Comparison of ENCODE assay signal across 8 cellular contexts in genomic region chr9:35664531-35665470, GRCh38. TPM values are rescaled to one million over a fixed set of nuclear protein-coding genes. Genes with fewer than 3 reads are reported as not detected.
DNase-seq lines count a peak whose midpoint lies in the region; ATAC-seq and TF ChIP-seq lines count a peak whose summit lies in the region.

TSS of gene ARHGEF39 (minus strand) at chr9:35665195. CDS start at chr9:35665169, 26 bp downstream.

- DNase-seq in DMS 273 treated with DMSO at 0.1 percent for 48 hours (lab: John Stamatoyannopoulos, UW) (peak; percentile 33), esophagus muscularis mucosa (ENCODE audit: extremely low spot score) (no peak)
- DNase-seq in activated T-cell treated with anti-CD3 and anti-CD28 coated beads, Interleukin-2, amount 50 U/mL, for 1 hour = peak; percentile 62

- H3K9ac ChIP-seq in HUES6 (ENCODE audit: low read length) (peak within 1 kb of the TSS; percentile 87), OCI-LY3 (ENCODE audit: low read length) (peak within 1 kb of the TSS; percentile 95), stomach smooth muscle (ENCODE audit: low read length in 2 of 2) (peak within 1 kb of the TSS; percentile 61 to 64)

- 21% methylated on average over 18 of the region's 58 CpGs for WGBS in esophagus muscularis mucosa

- H3K4me2 ChIP-seq in OCI-LY3 (ENCODE audit: low read length) = peak within 1 kb of the TSS; percentile 96

- H3K27ac ChIP-seq in HUES6 (ENCODE audit: low read depth, low read length) = peak within 1 kb of the TSS; percentile 48; the same call in 1 of the 2 replicates
- H3K27ac ChIP-seq in OCI-LY3 (ENCODE audit: low read length) = peak within 1 kb of the TSS; percentile 56
- peak within 1 kb of the TSS; percentile 95 to 99 (median 98) for H3K27ac ChIP-seq in esophagus muscularis mucosa (replicated peaks in 1 of 4)
- H3K27ac ChIP-seq in muscle layer of duodenum (ENCODE audit: low read length) = peak within 1 kb of the TSS; percentile 70
- peak within 1 kb of the TSS; percentile 99 for H3K27ac ChIP-seq in stomach smooth muscle (ENCODE audit: low read length)

- H3K4me3 ChIP-seq in HUES6 (ENCODE audit: low read depth, low read length) (peak within 1 kb of the TSS; percentile 86), OCI-LY3 (ENCODE audit: low read length) (peak within 1 kb of the TSS; percentile 91), esophagus muscularis mucosa (peak within 1 kb of the TSS; percentile 48 to 70 (median 56)), muscle layer of duodenum (ENCODE audit: low read depth in 1 of 2, low read length in 2 of 2) (peak within 1 kb of the TSS; percentile 55 to 76), stomach smooth muscle (ENCODE audit: low read length in 2 of 2) (peak within 1 kb of the TSS; percentile 70 to 78)

- H3K27me3 ChIP-seq in HUES6 (ENCODE audit: control insufficient read depth, insufficient read depth, low read length) = no peaks in the 10 kb centered on the region
- no peaks in the 10 kb centered on the region for H3K27me3 ChIP-seq in OCI-LY3 (ENCODE audit: low read depth, low read length)
- no peaks in the 10 kb centered on the region for H3K27me3 ChIP-seq in esophagus muscularis mucosa
- H3K27me3 ChIP-seq in muscle layer of duodenum (ENCODE audit: low read depth, low read length) = no peaks in the 10 kb centered on the region
- no peaks in the 10 kb centered on the region for H3K27me3 ChIP-seq in stomach smooth muscle (ENCODE audit: control insufficient read depth in 1 of 2, insufficient read depth in 2 of 2, low read length in 2 of 2)

- TF ChIP-seq POLR2A in esophagus muscularis mucosa (IDR thresholded peaks at IDR 0.05; ENCODE audit: low read depth) = no peak

- H4K20me1 ChIP-seq in OCI-LY3 (ENCODE audit: insufficient read depth, low read length) = no peaks in the 10 kb centered on the region

- TF ChIP-seq EP300 in esophagus muscularis mucosa (IDR thresholded peaks at IDR 0.05) = no peak

- no peaks in the 10 kb centered on the region for H3K9me3 ChIP-seq in HUES6 (ENCODE audit: control insufficient read depth, insufficient read depth, low read depth, low read length)
- no peaks in the 10 kb centered on the region for H3K9me3 ChIP-seq in OCI-LY3 (ENCODE audit: insufficient read depth, low read length)
- no peaks in the 10 kb centered on the region for H3K9me3 ChIP-seq in esophagus muscularis mucosa
- no peaks in the 10 kb centered on the region for H3K9me3 ChIP-seq in muscle layer of duodenum (ENCODE audit: control insufficient read depth in 1 of 2, low read length in 2 of 2)
- no peaks in the 10 kb centered on the region for H3K9me3 ChIP-seq in stomach smooth muscle (ENCODE audit: control insufficient read depth in 2 of 2, low read length in 2 of 2)

- intact Hi-C loops in esophagus muscularis mucosa (cut with DNase I) = no loop called here

- peak; percentile 40 for TF ChIP-seq CTCF in OCI-LY3 (IDR thresholded peaks at IDR 0.05; ENCODE audit: low read depth, low read length)
- peak in 1 of 3 experiments; percentile 22 for TF ChIP-seq CTCF in esophagus muscularis mucosa (IDR thresholded peaks at IDR 0.05)

- H3K4me1 ChIP-seq in HUES6 (ENCODE audit: control insufficient read depth, insufficient read depth, low read length) (peaks cover 5% of the 10 kb centered on the region), OCI-LY3 (ENCODE audit: low read length) (peaks cover 19% of the 10 kb centered on the region), esophagus muscularis mucosa (peaks cover 43 to 67% (median 66%) of the 10 kb centered on the region in 4 donors), muscle layer of duodenum (ENCODE audit: control insufficient read depth in 1 of 2, insufficient read depth in 2 of 2, low read length in 2 of 2) (peaks cover 5 to 24% of the 10 kb centered on the region in 2 donors), stomach smooth muscle (ENCODE audit: control insufficient read depth, insufficient read depth, low read length) (peaks cover 54% of the 10 kb centered on the region)

- peaks cover 15% of the 10 kb centered on the region for H3K79me2 ChIP-seq in OCI-LY3 (ENCODE audit: low read length)

- H3K36me3 ChIP-seq in HUES6 (ENCODE audit: control insufficient read depth, insufficient read depth, low read length) = peaks cover 31% of the 10 kb centered on the region
- H3K36me3 ChIP-seq in OCI-LY3 (replicated peaks; ENCODE audit: low read depth, low read length) = peaks cover 34% of the 10 kb centered on the region
- peaks cover 0 to 19% (median 9%) of the 10 kb centered on the region in 4 donors for H3K36me3 ChIP-seq in esophagus muscularis mucosa
- H3K36me3 ChIP-seq in muscle layer of duodenum (ENCODE audit: control insufficient read depth in 1 of 2, insufficient read depth in 2 of 2, low read length in 2 of 2) = peaks cover 8 to 10% of the 10 kb centered on the region in 2 donors
- H3K36me3 ChIP-seq in stomach smooth muscle (ENCODE audit: control insufficient read depth in 2 of 2, insufficient read depth in 2 of 2, low read length in 2 of 2) = peaks cover 8 to 16% of the 10 kb centered on the region in 2 donors

- peak within 1 kb of the TSS; percentile 75 for H2AFZ ChIP-seq in OCI-LY3 (ENCODE audit: low read depth, low read length)

- peak; percentile 65 for ATAC-seq in GM21381 (IDR thresholded peaks at IDR 0.05; ENCODE audit: unreplicated experiment)

RNA-seq across cellular contexts. Expression of gene ARHGEF39, which starts in this region (rescaled TPM):
- total RNA-seq in esophagus muscularis mucosa = 1 to 10 TPM; 1.3 to 3.3 (median 1.7) TPM

Comparison
In these comparisons a context has a peak if more than half of its experiments do, and no peak if none do; other contexts are left out.
1. H3K27ac ChIP-seq: peak in every context shown above with its lines; median percentile 99 in stomach smooth muscle; 98 in esophagus muscularis mucosa; 70 in muscle layer of duodenum; 56 in OCI-LY3; 48 in HUES6.